9 cellular contexts compared by ENCODE assay signal in genomic region chr1:147080013-147080661, GRCh38.
DNase-seq lines count a peak whose midpoint lies in the region; ATAC-seq and TF ChIP-seq lines count a peak whose summit lies in the region.
"Had no signal": no experiment of that assay in that cellular context is flagged by ENCODE, and none has a peak within 500 bp of the region (broad histone marks: within the 10 kb centered on the region; RNA-seq: fewer than 3 reads in every experiment).

No MANE protein-coding gene starts in this region.

- 2 to 3% (median 2%) methylated on average over 27 to 35 of the region's 35 CpGs for WGBS in psoas muscle, 3 donors

- peaks cover 13% of the 10 kb centered on the region for H3K4me1 ChIP-seq in psoas muscle

- peaks cover 0 to 91% (median 40%) of the 10 kb centered on the region in 3 donors for H3K27me3 ChIP-seq in psoas muscle (ENCODE audit: insufficient read depth in 3 of 3, low read length in 2 of 3)

- no peak for DNase-seq in T-helper 2 cell treated with Interferon-gamma antibody and Interleukin-4, amounts not matched to agents 5 μg/mL and 100 μg/mL, for 36 hours (ENCODE audit: low spot score)
- DNase-seq in T-helper 2 cell (no peak), T-helper 17 cell (no peak), epithelial cell of esophagus (ENCODE audit: low read depth) (peak; percentile 33), psoas muscle (no peak), NCI-H1092 (lab: John Stamatoyannopoulos, UW) (no peak)
- DNase-seq: PC-3 had no signal

- intact Hi-C loops in psoas muscle (cut with DNase I) = no loop called here

- no peaks in the 10 kb centered on the region for H3K36me3 ChIP-seq in psoas muscle (ENCODE audit: insufficient read depth in 1 of 2, low read depth in 1 of 2)

- peaks cover 34% of the 10 kb centered on the region for H3K4me1 Mint-ChIP-seq in T-helper 2 cell treated with Interferon-gamma antibody and Interleukin-4, amounts not matched to agents 5 μg/mL and 100 μg/mL, for 36 hours (ENCODE audit: low read depth)
- H3K4me1 Mint-ChIP-seq in T-helper 17 cell = peaks cover 41% of the 10 kb centered on the region

- no peaks in the 10 kb centered on the region for H3K9me3 Mint-ChIP-seq in T-helper 2 cell treated with Interferon-gamma antibody and Interleukin-4, amounts not matched to agents 5 μg/mL and 100 μg/mL, for 36 hours

- H3K9me3 ChIP-seq in T-helper 17 cell (ENCODE audit: control insufficient read depth, low read length, poor library complexity, severe bottlenecking) (peaks cover 3% of the 10 kb centered on the region), psoas muscle (no peaks in the 10 kb centered on the region)

- H3K4me3 Mint-ChIP-seq in T-helper 2 cell treated with Interferon-gamma antibody and Interleukin-4, amounts not matched to agents 5 μg/mL and 100 μg/mL, for 36 hours = peak overlapping the region; percentile 62
- H3K4me3 Mint-ChIP-seq in T-helper 17 cell = peak overlapping the region; percentile 80

- no peak overlapping the region for H3K27ac ChIP-seq in psoas muscle

- H3K4me3 ChIP-seq in epithelial cell of esophagus (ENCODE audit: low read length) (no peak overlapping the region), psoas muscle (peak overlapping the region; percentile 28)

- TF ChIP-seq CTCF in epithelial cell of esophagus (IDR thresholded peaks at IDR 0.05; ENCODE audit: insufficient read depth, low read depth, low read length, missing control alignments) = no peak
- TF ChIP-seq CTCF in psoas muscle (IDR thresholded peaks at IDR 0.05) = no peak

- peaks cover 86% of the 10 kb centered on the region for H3K27me3 Mint-ChIP-seq in T-helper 2 cell treated with Interferon-gamma antibody and Interleukin-4, amounts not matched to agents 5 μg/mL and 100 μg/mL, for 36 hours (ENCODE audit: low read depth)
- peaks cover 95% of the 10 kb centered on the region for H3K27me3 Mint-ChIP-seq in T-helper 17 cell

- ATAC-seq in T-helper 17 cell (no peak), psoas muscle (no peak), HG02970 (IDR thresholded peaks at IDR 0.05; ENCODE audit: low FRiP score, unreplicated experiment) (no peak), HG03135 (IDR thresholded peaks at IDR 0.05; ENCODE audit: unreplicated experiment) (no peak)
- ATAC-seq: PC-3 had no signal

- no peak overlapping the region for H3K27ac Mint-ChIP-seq in T-helper 2 cell treated with Interferon-gamma antibody and Interleukin-4, amounts not matched to agents 5 μg/mL and 100 μg/mL, for 36 hours
- peak overlapping the region; percentile 49 for H3K27ac Mint-ChIP-seq in T-helper 17 cell

- no peaks in the 10 kb centered on the region for H3K36me3 Mint-ChIP-seq in T-helper 2 cell treated with Interferon-gamma antibody and Interleukin-4, amounts not matched to agents 5 μg/mL and 100 μg/mL, for 36 hours (ENCODE audit: low read depth)
- H3K36me3 Mint-ChIP-seq in T-helper 17 cell (ENCODE audit: low read depth) = peaks cover 15% of the 10 kb centered on the region
